Comparison of ENCODE assay signal across 8 cellular contexts in the genomic region with DNA sequence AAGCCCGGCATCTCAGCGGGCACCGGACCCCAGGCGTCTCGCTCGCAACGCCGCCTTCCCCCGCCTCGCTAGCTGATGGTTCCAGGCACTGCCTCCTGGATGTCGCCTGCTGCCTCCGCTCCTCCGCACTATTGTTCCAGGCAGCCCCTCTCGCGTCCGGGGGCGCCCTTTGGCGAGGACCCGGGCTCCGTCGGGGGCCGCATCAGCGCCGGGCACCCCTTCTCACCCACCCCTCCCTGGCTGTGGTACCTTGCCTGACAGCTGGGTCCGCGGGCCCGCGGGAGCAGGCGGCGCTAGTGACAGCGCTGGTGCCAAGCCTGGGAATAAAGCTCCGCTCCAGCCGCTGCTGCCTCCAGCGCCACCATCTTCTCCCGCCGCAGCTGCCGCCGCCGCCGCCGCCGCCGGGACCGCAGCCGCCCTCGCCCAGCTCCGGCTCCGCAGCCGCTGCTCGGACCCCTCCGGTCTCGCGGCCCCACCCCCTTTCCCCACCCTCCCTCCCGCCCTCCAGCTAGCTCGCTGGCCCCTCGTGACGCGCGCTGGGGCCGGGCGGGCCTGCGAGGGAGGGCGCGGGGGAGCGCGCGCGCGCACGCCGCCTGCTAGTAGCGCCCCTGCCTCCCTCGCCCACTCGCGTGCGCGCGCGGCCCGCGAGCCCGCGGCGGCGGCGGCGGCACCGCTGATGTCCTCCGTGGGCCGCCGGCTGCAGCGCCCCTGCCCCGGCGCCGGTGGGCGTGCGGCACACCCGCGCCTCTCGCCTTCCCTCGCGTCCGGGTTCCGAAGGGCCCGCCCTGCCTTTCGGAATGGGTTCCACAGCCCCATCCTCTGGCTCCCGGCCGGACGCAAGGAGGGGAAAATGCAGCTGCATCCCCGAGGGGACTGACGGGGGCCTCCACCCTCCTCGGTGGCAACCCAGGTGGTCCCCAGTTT. TPM values are rescaled to one million over a fixed set of nuclear protein-coding genes. Genes with fewer than 3 reads are reported as not detected.
DNase-seq lines count a peak whose midpoint lies in the region; ATAC-seq and TF ChIP-seq lines count a peak whose summit lies in the region.

Gene APBA1 (minus strand): TSS at position 468 of the 924 bp plus-strand sequence.

- H3K9ac ChIP-seq in muscle layer of colon (ENCODE audit: low read length), result peak within 1 kb of the TSS; percentile 66

- H3K9me3 ChIP-seq in esophagus squamous epithelium, result no peaks in the 10 kb centered on the region
- H3K9me3 ChIP-seq in muscle layer of colon (ENCODE audit: low read length), result no peaks in the 10 kb centered on the region

- H3K36me3 ChIP-seq in esophagus squamous epithelium (no peaks in the 10 kb centered on the region), muscle layer of colon (ENCODE audit: insufficient read depth, low read length) (no peaks in the 10 kb centered on the region)

- H3K27ac ChIP-seq in esophagus squamous epithelium, result peak within 1 kb of the TSS; percentile 43 to 86 (median 84)
- peak within 1 kb of the TSS; percentile 78 for H3K27ac ChIP-seq in muscle layer of colon (ENCODE audit: low read depth, low read length)

- H3K4me1 ChIP-seq in esophagus squamous epithelium (peaks cover 4 to 52% (median 13%) of the 10 kb centered on the region in 3 donors), muscle layer of colon (ENCODE audit: insufficient read depth, low read length) (peaks cover 13% of the 10 kb centered on the region)

- 2 to 8% methylated on average over 11 to 12 of the region's 112 CpGs for WGBS in esophagus squamous epithelium, 2 donors

- H3K4me1 Mint-ChIP-seq in activated T-cell treated with anti-CD3 and anti-CD28 coated beads, Interleukin-2, amount 50 U/mL, for 24 hours (ENCODE audit: low read depth), result peaks cover 17% of the 10 kb centered on the region

- no peaks in the 10 kb centered on the region for H3K36me3 Mint-ChIP-seq in activated T-cell treated with anti-CD3 and anti-CD28 coated beads, Interleukin-2, amount 50 U/mL, for 24 hours (ENCODE audit: low read depth)

- no peak within 1 kb of the TSS for H3K27ac Mint-ChIP-seq in activated T-cell treated with anti-CD3 and anti-CD28 coated beads, Interleukin-2, amount 50 U/mL, for 24 hours

- peak within 1 kb of the TSS; percentile 75 for H3K4me3 Mint-ChIP-seq in activated T-cell treated with anti-CD3 and anti-CD28 coated beads, Interleukin-2, amount 50 U/mL, for 24 hours

- peak in 1 of 6 experiments; percentile 9 for TF ChIP-seq CTCF in esophagus squamous epithelium (IDR thresholded peaks at IDR 0.05)

- ATAC-seq in Right ventricle myocardium inferior (peak; percentile 90), HG03045 (IDR thresholded peaks at IDR 0.05; ENCODE audit: unreplicated experiment) (peak; percentile 44)
- ATAC-seq in stimulated activated naive CD8-positive, alpha-beta T cell treated with anti-CD3 and anti-CD28 coated beads, Interleukin-15, Interleukin-2, amounts not matched to agents 100 U/mL and 50 U/mL, for 24 hours, result peak; percentile 47

- no peak for TF ChIP-seq POLR2A in esophagus squamous epithelium (IDR thresholded peaks at IDR 0.05)

- H3K4me3 ChIP-seq in esophagus squamous epithelium (peak within 1 kb of the TSS; percentile 44 to 86 (median 82)), muscle layer of colon (ENCODE audit: low read depth in 1 of 2, low read length in 2 of 2) (peak within 1 kb of the TSS; percentile 73 to 78)

- H3K27me3 ChIP-seq in esophagus squamous epithelium, result no peaks in the 10 kb centered on the region
- H3K27me3 ChIP-seq in muscle layer of colon (ENCODE audit: control insufficient read depth in 1 of 2, insufficient read depth in 2 of 2, low read length in 2 of 2), result no peaks in the 10 kb centered on the region

- DNase-seq in Right ventricle myocardium inferior (ENCODE audit: missing footprints) (peak; percentile 86), cardiac septum (ENCODE audit: low spot score) (no peak), NCI-H446 treated with DMSO at 0.1 percent for 48 hours (lab: John Stamatoyannopoulos, UW) (peak; percentile 45), esophagus squamous epithelium (lab: John Stamatoyannopoulos, UW) (no peak)
- peak; percentile 64 for DNase-seq in activated T-cell treated with anti-CD3 and anti-CD28 coated beads, Interleukin-2, amount 50 U/mL, for 24 hours
- peak; percentile 44 for DNase-seq in stimulated activated naive CD8-positive, alpha-beta T cell treated with anti-CD3 and anti-CD28 coated beads, Interleukin-15, Interleukin-2, amounts not matched to agents 100 U/mL and 50 U/mL, for 24 hours

- H3K27me3 Mint-ChIP-seq in activated T-cell treated with anti-CD3 and anti-CD28 coated beads, Interleukin-2, amount 50 U/mL, for 24 hours, result peaks cover 40% of the 10 kb centered on the region

- intact Hi-C loops in Right ventricle myocardium inferior (cut with DNase I) (loop anchor here (1.0 to 5.0 kb wide), 4 partner anchors 88 to 555 kb away; partner anchors contain the start of gene PTAR1), cardiac septum (cut with DNase I) (loop anchor here (2.0 to 10.0 kb wide), 4 partner anchors 87 to 247 kb away; no protein-coding TSS in a partner anchor), esophagus squamous epithelium (cut with DNase I) (loop anchor here (10.0 kb wide), 1 partner anchor 73 kb away; no protein-coding TSS in a partner anchor)

- no peaks in the 10 kb centered on the region for H3K9me3 Mint-ChIP-seq in activated T-cell treated with anti-CD3 and anti-CD28 coated beads, Interleukin-2, amount 50 U/mL, for 24 hours

RNA-seq across cellular contexts. Expression of gene APBA1, which starts in this region (rescaled TPM):
- total RNA-seq in Right ventricle myocardium inferior, result 2.8 TPM
- total RNA-seq in cardiac septum, result 1.9 TPM
- 1 to 10 TPM; 1.3 to 8.0 (median 1.7) TPM for total RNA-seq in esophagus squamous epithelium

Comparison
In these comparisons a context has a peak if more than half of its experiments do, and no peak if none do; other contexts are left out.
1. DNase-seq: peak in Right ventricle myocardium inferior (single experiment), NCI-H446 treated with DMSO at 0.1 percent for 48 hours (single experiment), activated T-cell treated with anti-CD3 and anti-CD28 coated beads, Interleukin-2, amount 50 U/mL, for 24 hours (single experiment) and stimulated activated naive CD8-positive, alpha-beta T cell treated with anti-CD3 and anti-CD28 coated beads, Interleukin-15, Interleukin-2, amounts not matched to agents 100 U/mL and 50 U/mL, for 24 hours (single experiment); none in cardiac septum (single experiment) and esophagus squamous epithelium (single experiment).
2. Peak in every context shown above with its lines, with median percentiles within 50 percentile points of each other: ATAC-seq.